12 cellular contexts compared by ENCODE assay signal in genomic region chr17:17934214-17934613, GRCh38. TPM values are rescaled to one million over a fixed set of nuclear protein-coding genes. Genes with fewer than 3 reads are reported as not detected.
"Had no signal": no experiment of that assay in that cellular context is flagged by ENCODE, and none has a peak within 500 bp of the region (broad histone marks: within the 10 kb centered on the region; RNA-seq: fewer than 3 reads in every experiment).

No MANE protein-coding gene starts in this region.

- H3K27ac Mint-ChIP-seq: activated CD8-positive, alpha-beta memory T cell treated with anti-CD3 and anti-CD28 coated beads, Interleukin-2, amount 10 ng/mL, durations not matched to agents 7 days and 5 days; dendritic cell treated with granulocyte-macrophage colony-stimulating factor and Interleukin-4, amounts not matched to agents 40 ng/mL and 50 ng/mL, for 4 days; nephron progenitor cell; T-helper 1 cell treated with Interleukin-12 subunit alpha and Interleukin-12 subunit beta and Interleukin-4 antibody, amounts not matched to agents 30 μg/mL and 1 μg/mL, for 36 hours had no signal

- H3K27me3 Mint-ChIP-seq: activated CD8-positive, alpha-beta memory T cell treated with anti-CD3 and anti-CD28 coated beads, Interleukin-2, amount 10 ng/mL, durations not matched to agents 7 days and 5 days; central memory CD8-positive, alpha-beta T cell; dendritic cell treated with granulocyte-macrophage colony-stimulating factor and Interleukin-4, amounts not matched to agents 40 ng/mL and 50 ng/mL, for 4 days had no signal

- H3K9me3 ChIP-seq: body of pancreas, thyroid gland had no signal

- H3K36me3 Mint-ChIP-seq: activated CD8-positive, alpha-beta memory T cell treated with anti-CD3 and anti-CD28 coated beads, Interleukin-2, amount 10 ng/mL, durations not matched to agents 7 days and 5 days; immature natural killer cell had no signal

- H3K4me3 Mint-ChIP-seq: activated CD8-positive, alpha-beta memory T cell treated with anti-CD3 and anti-CD28 coated beads, Interleukin-2, amount 10 ng/mL, durations not matched to agents 7 days and 5 days; central memory CD8-positive, alpha-beta T cell; dendritic cell treated with granulocyte-macrophage colony-stimulating factor and Interleukin-4, amounts not matched to agents 40 ng/mL and 50 ng/mL, for 4 days; nephron progenitor cell; T-helper 1 cell treated with Interleukin-12 subunit alpha and Interleukin-12 subunit beta and Interleukin-4 antibody, amounts not matched to agents 30 μg/mL and 1 μg/mL, for 36 hours had no signal

- H3K27me3 ChIP-seq: body of pancreas, thyroid gland had no signal

- DNase-seq: activated CD4-positive, CD25-positive, alpha-beta regulatory T cell; activated CD8-positive, alpha-beta memory T cell treated with anti-CD3 and anti-CD28 coated beads, Interleukin-2, amount 10 ng/mL, durations not matched to agents 7 days and 5 days; activated T-cell treated with anti-CD3 and anti-CD28 coated beads, Interleukin-2, amount 50 U/mL, for 48 hours; body of pancreas; immature natural killer cell; left cardiac atrium; mammary epithelial cell; nephron progenitor cell; thyroid gland had no signal

- H3K36me3 ChIP-seq: thyroid gland had no signal

- ATAC-seq: activated CD8-positive, alpha-beta memory T cell treated with anti-CD3 and anti-CD28 coated beads, Interleukin-2, amount 10 ng/mL, durations not matched to agents 7 days and 5 days; body of pancreas; left cardiac atrium had no signal

- H3K27ac ChIP-seq: body of pancreas had no signal

- H3K4me3 ChIP-seq: body of pancreas, thyroid gland had no signal

- H3K9me3 Mint-ChIP-seq: central memory CD8-positive, alpha-beta T cell; dendritic cell treated with granulocyte-macrophage colony-stimulating factor and Interleukin-4, amounts not matched to agents 40 ng/mL and 50 ng/mL, for 4 days; immature natural killer cell; nephron progenitor cell; T-helper 1 cell treated with Interleukin-12 subunit alpha and Interleukin-12 subunit beta and Interleukin-4 antibody, amounts not matched to agents 30 μg/mL and 1 μg/mL, for 36 hours had no signal

RNA-seq across cellular contexts. Expression of gene DRC3, which starts 38.4 kb away (rescaled TPM):
- total RNA-seq: activated CD8-positive, alpha-beta memory T cell treated with anti-CD3 and anti-CD28 coated beads, Interleukin-2, amount 10 ng/mL, durations not matched to agents 7 days and 5 days had no signal
